15 cellular contexts compared by ENCODE assay signal in the genomic region with DNA sequence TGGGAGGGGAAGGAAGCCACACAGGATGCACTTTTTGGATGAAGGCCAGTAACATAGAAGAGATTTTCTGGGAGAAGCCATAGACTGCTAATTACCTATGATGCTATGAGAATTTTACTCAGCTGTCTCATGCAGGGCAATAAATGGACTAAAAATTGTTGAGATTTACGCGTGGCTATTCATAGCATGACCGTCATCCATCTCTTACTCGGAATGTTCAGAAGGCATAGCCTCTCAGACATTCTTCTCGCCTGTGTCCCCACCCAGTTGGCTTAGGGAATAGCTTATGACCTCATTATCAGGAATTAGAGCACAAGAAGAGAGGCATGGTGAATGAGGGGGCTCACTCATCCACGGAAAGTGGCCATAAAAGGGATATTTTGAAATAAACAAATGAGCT.
"Had no signal": no experiment of that assay in that cellular context is flagged by ENCODE, and none has a peak within 500 bp of the region (broad histone marks: within the 10 kb centered on the region; RNA-seq: fewer than 3 reads in every experiment).

No MANE protein-coding gene starts in this region.

- H3K4me1 Mint-ChIP-seq: activated B cell treated with CpG ODN at 0.5 μM for 24 hours; activated CD4-positive, alpha-beta T cell treated with anti-CD3 and anti-CD28 coated beads, Interleukin-2, amount 10 ng/mL, durations not matched to agents 24 days and 14 days; nephron progenitor cell; T-helper 17 cell had no signal

- H3K27ac Mint-ChIP-seq: activated B cell treated with CpG ODN at 0.5 μM for 24 hours; activated CD4-positive, alpha-beta T cell treated with anti-CD3 and anti-CD28 coated beads, Interleukin-2, amount 10 ng/mL, durations not matched to agents 24 days and 14 days; nephron progenitor cell; T-helper 17 cell had no signal

- DNase-seq: activated B cell treated with CpG ODN at 0.5 μM for 24 hours; activated CD4-positive, alpha-beta T cell treated with anti-CD3 and anti-CD28 coated beads, Interleukin-2, amount 10 ng/mL, durations not matched to agents 24 days and 14 days; activated CD8-positive, alpha-beta memory T cell treated with anti-CD3 and anti-CD28 coated beads for 24 hours; activated naive CD4-positive, alpha-beta T cell treated with Interleukin-2 at 50 U/mL for 16 hours; central memory CD4-positive, alpha-beta T cell; effector CD4-positive, alpha-beta T cell; gastrocnemius medialis; left lung; nephron progenitor cell; ovary; stimulated activated CD4-positive, alpha-beta T cell treated with anti-CD3 and anti-CD28 coated beads, Interleukin-4, amount 100 ng/mL, for 4 hours; stomach; T-helper 17 cell; tibial artery had no signal

- H3K4me3 ChIP-seq: coronary artery, gastrocnemius medialis, left lung, ovary, stomach, tibial artery had no signal

- H3K9me3 Mint-ChIP-seq: activated B cell treated with CpG ODN at 0.5 μM for 24 hours; activated CD4-positive, alpha-beta T cell treated with anti-CD3 and anti-CD28 coated beads, Interleukin-2, amount 10 ng/mL, durations not matched to agents 24 days and 14 days had no signal

- ATAC-seq: gastrocnemius medialis, left lung, T-helper 17 cell had no signal

- H3K9me3 ChIP-seq: gastrocnemius medialis, left lung, ovary, stomach, tibial artery had no signal

- H3K4me1 ChIP-seq: gastrocnemius medialis, left lung, stomach had no signal

- H3K27ac ChIP-seq: coronary artery, gastrocnemius medialis, left lung, ovary, tibial artery had no signal

- H3K36me3 ChIP-seq: gastrocnemius medialis, left lung, ovary, stomach, tibial artery had no signal

- H3K4me3 Mint-ChIP-seq: activated B cell treated with CpG ODN at 0.5 μM for 24 hours; activated CD4-positive, alpha-beta T cell treated with anti-CD3 and anti-CD28 coated beads, Interleukin-2, amount 10 ng/mL, durations not matched to agents 24 days and 14 days; nephron progenitor cell; T-helper 17 cell had no signal

- H3K27me3 ChIP-seq: gastrocnemius medialis, left lung, ovary, stomach, tibial artery had no signal
